Comparison of ENCODE assay signal across 10 cellular contexts in the genomic region with DNA sequence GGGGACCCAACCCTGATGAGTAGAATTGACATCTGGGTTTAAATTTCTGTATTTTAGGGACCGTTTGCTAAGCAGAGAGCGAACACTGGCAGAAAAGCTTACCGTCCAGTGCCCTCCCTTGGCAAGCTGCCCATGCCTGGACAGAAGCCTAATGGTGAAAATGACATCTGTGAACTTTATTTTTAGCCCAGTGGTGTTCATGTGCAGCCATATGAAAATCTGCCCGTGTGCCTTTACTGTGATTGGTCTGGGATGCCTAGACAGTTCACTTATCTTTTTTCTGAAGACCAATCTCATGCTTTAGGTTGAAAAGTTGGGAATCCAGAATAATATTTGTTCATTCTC. TPM values are rescaled to one million over a fixed set of nuclear protein-coding genes. Genes with fewer than 3 reads are reported as not detected.
DNase-seq lines count a peak whose midpoint lies in the region; ATAC-seq and TF ChIP-seq lines count a peak whose summit lies in the region.
"Had no signal": no experiment of that assay in that cellular context is flagged by ENCODE, and none has a peak within 500 bp of the region (broad histone marks: within the 10 kb centered on the region; RNA-seq: fewer than 3 reads in every experiment).

No MANE protein-coding gene starts in this region.

- peak overlapping the region in 1 of 2 donors; percentile 76 for H3K4me3 ChIP-seq in prostate gland

- H3K27me3 Mint-ChIP-seq in T-cell, result peaks cover 0 to 3% of the 10 kb centered on the region in 2 donors
- peaks cover 42% of the 10 kb centered on the region for H3K27me3 Mint-ChIP-seq in T-helper 2 cell treated with Interferon-gamma antibody and Interleukin-4, amounts not matched to agents 5 μg/mL and 100 μg/mL, for 36 hours (ENCODE audit: low read depth)

- H3K9me3 ChIP-seq in prostate gland, result no peaks in the 10 kb centered on the region

- H3K36me3 Mint-ChIP-seq in T-cell, result no peaks in the 10 kb centered on the region
- H3K36me3 Mint-ChIP-seq in T-helper 2 cell treated with Interferon-gamma antibody and Interleukin-4, amounts not matched to agents 5 μg/mL and 100 μg/mL, for 36 hours (ENCODE audit: low read depth), result peaks cover 4% of the 10 kb centered on the region
- H3K36me3 Mint-ChIP-seq: IgD-negative memory B cell had no signal

- H3K36me3 ChIP-seq in prostate gland, result no peaks in the 10 kb centered on the region

- CTCF ChIA-PET in T-cell (lab: Charles Lee), result interaction anchor here in 1 of 2 donors (1.0 to 1.2 kb wide), 3 partner anchors 29 to 128 kb away, joined by 3 to 4 read pairs (median 3); no protein-coding TSS in a partner anchor

- TF ChIP-seq CTCF in prostate gland (IDR thresholded peaks at IDR 0.05), result no peak

- POLR2A ChIA-PET in T-cell (lab: Charles Lee), result no interaction called here

- no peaks in the 10 kb centered on the region for H3K27me3 ChIP-seq in prostate gland (replicated peaks; ENCODE audit: insufficient read depth)

- 52% methylated on average over 4 of the region's 4 CpGs for WGBS in prostate gland

- ATAC-seq in T-cell (replicated peaks in 1 of 4) (no peak), left cardiac atrium (peak in 1 of 2 donors; percentile 10)

- intact Hi-C loops in left cardiac atrium (cut with DNase I), result loop anchor here in 1 of 2 donors (5.0 to 10.0 kb wide), 2 partner anchors 113 to 115 kb away; a partner anchor contains a TSS
- intact Hi-C loops in prostate gland (cut with DNase I), result loop anchor here (2.0 to 5.0 kb wide), 4 partner anchors 57 to 185 kb away; a partner anchor contains a TSS

- peaks cover 5% of the 10 kb centered on the region for H3K4me1 ChIP-seq in prostate gland (replicated peaks)

- no peak for TF ChIP-seq POLR2A in prostate gland (IDR thresholded peaks at IDR 0.05)

- H3K27ac Mint-ChIP-seq in T-cell, result no peak overlapping the region
- no peak overlapping the region for H3K27ac Mint-ChIP-seq in T-helper 2 cell treated with Interferon-gamma antibody and Interleukin-4, amounts not matched to agents 5 μg/mL and 100 μg/mL, for 36 hours
- H3K27ac Mint-ChIP-seq: IgD-negative memory B cell had no signal

- peak overlapping the region; percentile 90 for H3K27ac ChIP-seq in prostate gland

- peak overlapping the region; percentile 71 to 74 (median 74) for H3K4me3 Mint-ChIP-seq in T-cell
- no peak overlapping the region for H3K4me3 Mint-ChIP-seq in T-helper 2 cell treated with Interferon-gamma antibody and Interleukin-4, amounts not matched to agents 5 μg/mL and 100 μg/mL, for 36 hours

- DNase-seq in DMS 273 treated with DMSO at 0.1 percent for 48 hours (lab: John Stamatoyannopoulos, UW) (peak; percentile 9), T-cell (no peak), left cardiac atrium (peak; percentile 56), prostate gland (ENCODE audit: low spot score) (no peak), NCI-H2171 (lab: John Stamatoyannopoulos, UW) (no peak), NCI-H2081 (lab: John Stamatoyannopoulos, UW) (no peak)
- no peak for DNase-seq in stimulated activated CD4-positive, alpha-beta T cell treated with anti-CD3 and anti-CD28 coated beads, Interleukin-12 subunit alpha, Interleukin-12 subunit beta, amount 100 ng/mL, for 4 hours
- no peak for DNase-seq in T-helper 2 cell treated with Interferon-gamma antibody and Interleukin-4, amounts not matched to agents 5 μg/mL and 100 μg/mL, for 36 hours (ENCODE audit: low spot score)

- peaks cover 20 to 36% (median 29%) of the 10 kb centered on the region in 3 donors for H3K4me1 Mint-ChIP-seq in T-cell
- H3K4me1 Mint-ChIP-seq in T-helper 2 cell treated with Interferon-gamma antibody and Interleukin-4, amounts not matched to agents 5 μg/mL and 100 μg/mL, for 36 hours (ENCODE audit: low read depth), result peaks cover 21% of the 10 kb centered on the region

- no peaks in the 10 kb centered on the region for H3K9me3 Mint-ChIP-seq in T-cell
- H3K9me3 Mint-ChIP-seq in T-helper 2 cell treated with Interferon-gamma antibody and Interleukin-4, amounts not matched to agents 5 μg/mL and 100 μg/mL, for 36 hours, result no peaks in the 10 kb centered on the region
- H3K9me3 Mint-ChIP-seq: IgD-negative memory B cell had no signal

RNA-seq across cellular contexts. Expression of a gene that starts 1.1 kb away (rescaled TPM):
- total RNA-seq in T-cell (1 to 10 TPM in 3 of 5 donors, under 1 TPM in 2; 0.26 to 2.2 (median 1.0) TPM), left cardiac atrium (10 to 100 TPM; 27.2 to 36.7 TPM), prostate gland (1 to 10 TPM; 2.4 to 7.1 TPM)

RNA-seq across cellular contexts. Expression of a gene that starts 56.1 kb away (rescaled TPM):
- total RNA-seq in T-cell (under 1 TPM in 1 of 5 donors, not detected in 4; 0.19 TPM), left cardiac atrium (1 to 10 TPM; 2.2 to 2.9 TPM), prostate gland (10 to 100 TPM; 12.3 to 15.1 TPM)
- total RNA-seq: glomerular endothelial cell had no signal

Comparison
In these comparisons a context has a peak if more than half of its experiments do, and no peak if none do; other contexts are left out.
1. DNase-seq: peak in DMS 273 treated with DMSO at 0.1 percent for 48 hours (single experiment) and left cardiac atrium (single experiment); none in T-cell (0 of 34), prostate gland (single experiment), stimulated activated CD4-positive, alpha-beta T cell treated with anti-CD3 and anti-CD28 coated beads, Interleukin-12 subunit alpha, Interleukin-12 subunit beta, amount 100 ng/mL, for 4 hours (single experiment), T-helper 2 cell treated with Interferon-gamma antibody and Interleukin-4, amounts not matched to agents 5 μg/mL and 100 μg/mL, for 36 hours (single experiment), NCI-H2171 (single experiment) and NCI-H2081 (0 of 2).